In the genomic region with DNA sequence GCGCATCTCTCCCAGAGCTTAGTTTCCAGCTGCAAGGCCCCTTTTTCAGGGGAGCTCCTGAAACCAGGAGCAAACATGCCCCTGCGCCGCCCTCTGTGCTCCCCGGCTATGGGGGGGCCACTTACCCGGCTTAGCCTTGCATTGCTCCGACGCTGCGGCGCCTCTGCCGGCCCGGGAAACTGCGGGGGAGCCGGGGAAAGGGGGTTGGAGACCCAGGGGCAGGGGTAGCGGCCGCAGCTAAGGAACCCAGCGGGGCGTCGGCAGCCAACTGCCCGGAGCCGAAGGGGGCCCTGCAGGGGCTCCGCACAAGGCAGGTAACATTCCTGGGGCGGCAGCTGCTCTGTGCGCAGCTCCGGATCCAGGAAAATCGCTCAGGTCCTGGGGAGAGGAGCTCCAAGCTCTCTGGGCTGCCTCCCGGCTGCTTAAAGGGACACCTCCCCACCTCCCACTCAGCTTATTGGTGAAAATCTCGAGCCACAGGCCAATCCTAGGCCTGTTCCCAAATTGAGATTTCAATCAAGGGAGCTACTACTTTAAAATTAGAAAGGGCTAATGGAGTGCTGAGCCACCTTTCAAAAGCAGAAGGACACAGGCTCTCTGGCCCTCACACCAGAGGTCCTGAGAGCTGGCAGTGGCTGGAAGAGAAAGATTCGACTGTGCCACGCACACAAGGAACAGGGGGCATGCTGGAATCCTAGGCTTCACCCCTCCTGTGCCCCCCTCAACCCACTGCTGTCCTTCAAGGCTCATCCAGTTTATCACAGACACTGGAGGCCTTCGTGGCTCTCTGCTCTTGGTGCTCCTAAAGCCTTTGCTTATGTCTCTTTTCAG, we compare ENCODE assay signal across 8 cellular contexts. TPM values are rescaled to one million over a fixed set of nuclear protein-coding genes. Genes with fewer than 3 reads are reported as not detected.
DNase-seq lines count a peak whose midpoint lies in the region; ATAC-seq, FAIRE-seq and TF ChIP-seq lines count a peak whose summit lies in the region.

No MANE protein-coding gene starts in this region.

- H3K4me3 ChIP-seq in epithelial cell of proximal tubule (ENCODE audit: low read depth, low read length) (peak overlapping the region; percentile 83), lower lobe of right lung (peak overlapping the region; percentile 72), thoracic aorta (peak overlapping the region; percentile 90)

- peak; percentile 89 to 90 for ATAC-seq in lower lobe of right lung
- ATAC-seq in thoracic aorta (ENCODE audit: insufficient number of reproducible peaks, low FRiP score, low read depth): peak; percentile 59
- ATAC-seq in HG03457 (IDR thresholded peaks at IDR 0.05; ENCODE audit: unreplicated experiment): no peak

- H3K36me3 ChIP-seq in lower lobe of right lung (no peaks in the 10 kb centered on the region), thoracic aorta (no peaks in the 10 kb centered on the region)

- H3K27me3 ChIP-seq in lower lobe of right lung (ENCODE audit: low read depth) (no peaks in the 10 kb centered on the region), thoracic aorta (replicated peaks; ENCODE audit: insufficient read depth) (no peaks in the 10 kb centered on the region)

- H3K9me3 ChIP-seq in lower lobe of right lung (no peaks in the 10 kb centered on the region), thoracic aorta (no peaks in the 10 kb centered on the region)

- H3K4me1 ChIP-seq in lower lobe of right lung: peaks cover 40% of the 10 kb centered on the region
- H3K4me1 ChIP-seq in thoracic aorta (ENCODE audit: control insufficient read depth in 1 of 2, low read depth in 2 of 2): peaks cover 11 to 32% of the 10 kb centered on the region in 2 donors

- H3K27ac ChIP-seq in lower lobe of right lung (peak overlapping the region; percentile 87), thoracic aorta (peak overlapping the region; percentile 71 to 87)

- TF ChIP-seq CTCF in epithelial cell of proximal tubule (conservative IDR thresholded peaks at IDR 0.05; ENCODE audit: low read depth, low read length) (no peak), lower lobe of right lung (IDR thresholded peaks at IDR 0.05) (no peak), thoracic aorta (IDR thresholded peaks at IDR 0.05) (no peak)

- no peak for FAIRE-seq in GM19239 (lab: Jason Lieb, UNC)

- peak; percentile 12 for DNase-seq in NCI-H2227 treated with DMSO at 0.1 percent for 48 hours (lab: John Stamatoyannopoulos, UW)
- no peak for DNase-seq in epithelial cell of proximal tubule (ENCODE audit: low read depth)
- DNase-seq in lower lobe of right lung: peak; percentile 54
- no peak for DNase-seq in thoracic aorta (ENCODE audit: low spot score)
- no peak for DNase-seq in GM19239 (ENCODE audit: insufficient read length, low spot score)
- no peak for DNase-seq in COLO829 (ENCODE audit: low spot score)
- DNase-seq in SK-N-DZ (ENCODE audit: low spot score): no peak

- intact Hi-C loops in lower lobe of right lung (cut with DNase I): no loop called here

RNA-seq across cellular contexts. Expression of a gene that starts 42.7 kb away (rescaled TPM):
- total RNA-seq in epithelial cell of proximal tubule (2.5 and 5.1 TPM in 2 replicates), lower lobe of right lung (43.5 TPM), thoracic aorta (10 to 100 TPM; 27.9 to 42.3 TPM)
- polyA plus RNA-seq in SK-N-DZ (2014; cell fraction: cytosol; rRNA removed): 0.03 and 0.09 TPM in 2 replicates
- not detected in 2 replicates for polyA plus RNA-seq in SK-N-DZ (2014; cell fraction: nucleus; rRNA removed)

Comparison
In these comparisons a context has a peak if more than half of its experiments do, and no peak if none do; other contexts are left out.
1. DNase-seq: peak in NCI-H2227 treated with DMSO at 0.1 percent for 48 hours (single experiment) and lower lobe of right lung (single experiment); none in epithelial cell of proximal tubule (single experiment), thoracic aorta (single experiment), GM19239 (single experiment), COLO829 (single experiment) and SK-N-DZ (single experiment).
2. Peak in every context shown above with its lines, with median percentiles within 50 percentile points of each other: H3K4me3 ChIP-seq.